In the genomic region with DNA sequence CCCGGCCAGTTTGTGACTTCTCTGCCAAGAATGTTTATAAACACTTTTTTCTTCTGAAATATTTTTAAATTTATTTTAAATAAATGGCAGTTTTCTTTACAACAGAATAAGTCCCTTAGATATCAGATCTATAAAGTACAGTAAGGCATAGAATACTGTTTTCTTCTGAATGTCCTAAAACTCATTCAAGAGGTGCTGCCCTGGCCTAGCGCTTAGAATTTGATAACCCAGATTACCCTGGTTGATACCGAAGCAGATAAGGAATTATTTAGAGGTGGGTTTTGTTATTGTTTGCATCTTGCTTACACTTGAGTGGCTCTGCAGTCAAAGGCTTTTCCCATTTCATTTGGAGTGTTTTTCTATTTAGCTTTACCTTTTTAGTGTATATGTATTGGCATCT, we compare ENCODE assay signal across 1 cellular context.
TF ChIP-seq lines count a peak whose summit lies in the region.

No MANE protein-coding gene starts in this region.

TF ChIP-seq in IMR-90, 13 proteins besides CTCF, POLR2A, EP300 and RAD21:
- TF ChIP-seq BHLHE40 (IDR thresholded peaks at IDR 0.05; ENCODE audit: low read depth, low read length) (no peak), CEBPB (IDR thresholded peaks at IDR 0.05; ENCODE audit: low read depth, low read length) (no peak), MAFK (IDR thresholded peaks at IDR 0.05; ENCODE audit: low read depth, low read length) (no peak), USF2 (IDR thresholded peaks at IDR 0.05; ENCODE audit: low read depth, low read length) (no peak), RCOR1 (IDR thresholded peaks at IDR 0.05; ENCODE audit: insufficient replicate concordance, low read length) (no peak), ELK1 (IDR thresholded peaks at IDR 0.05; ENCODE audit: borderline replicate concordance, low read depth, low read length) (no peak), RFX5 (IDR thresholded peaks at IDR 0.05; ENCODE audit: low read depth, low read length) (no peak), FOS (IDR thresholded peaks at IDR 0.05; ENCODE audit: low read depth, low read length) (no peak), NFE2L2 (IDR thresholded peaks at IDR 0.05; ENCODE audit: low read depth, low read length) (no peak), MXI1 (IDR thresholded peaks at IDR 0.05; ENCODE audit: borderline replicate concordance, low read depth, low read length) (no peak), SMC3 (IDR thresholded peaks at IDR 0.05; ENCODE audit: low read depth, low read length) (no peak), CHD1 (IDR thresholded peaks at IDR 0.05; ENCODE audit: low read depth, low read length) (no peak), MAZ (IDR thresholded peaks at IDR 0.05; ENCODE audit: borderline replicate concordance, low read depth, low read length) (no peak)
